ENCODE assay signal across 10 cellular contexts in the genomic region with DNA sequence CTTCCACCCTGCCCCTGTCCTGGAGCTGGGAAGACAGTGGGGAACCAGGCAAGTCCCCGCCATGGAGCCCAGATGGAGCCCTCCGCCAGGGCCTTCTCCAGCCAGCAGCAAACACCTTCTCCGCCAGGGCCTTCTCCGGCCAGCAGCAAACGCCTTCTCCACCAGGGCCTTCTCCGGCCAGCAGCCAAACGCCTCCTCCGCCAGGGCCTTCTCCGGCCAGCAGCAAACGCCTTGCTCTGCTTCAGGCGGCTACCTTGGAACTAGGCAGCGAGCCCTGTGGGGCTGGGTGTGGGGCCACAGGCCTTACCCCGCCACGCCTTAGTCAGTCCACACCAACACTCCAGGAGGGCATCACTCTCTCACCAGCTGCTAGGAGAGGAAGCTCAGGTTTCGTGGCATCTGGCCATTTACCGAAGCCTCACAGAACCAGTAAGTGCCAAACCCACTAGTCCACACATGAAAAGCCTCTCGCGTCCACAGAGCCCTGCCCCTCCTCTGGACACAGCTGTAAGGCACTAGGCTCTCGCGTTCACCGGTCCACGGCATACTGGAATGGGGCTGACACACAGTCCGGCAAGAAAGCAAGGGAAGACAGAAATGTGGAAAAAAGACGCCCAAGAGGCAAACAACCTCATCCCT. TPM values are rescaled to one million over a fixed set of nuclear protein-coding genes. Genes with fewer than 3 reads are reported as not detected.
DNase-seq lines count a peak whose midpoint lies in the region; ATAC-seq and TF ChIP-seq lines count a peak whose summit lies in the region.
"Had no signal": no experiment of that assay in that cellular context is flagged by ENCODE, and none has a peak within 500 bp of the region (broad histone marks: within the 10 kb centered on the region; RNA-seq: fewer than 3 reads in every experiment).

No MANE protein-coding gene starts in this region.

- 37 to 42% methylated on average over 7 to 14 of the region's 24 CpGs for WGBS in esophagus squamous epithelium, 2 donors
- WGBS in prostate gland = 13% methylated on average over 24 of the region's 24 CpGs

- no peaks in the 10 kb centered on the region for H3K27me3 ChIP-seq in Peyer's patch
- H3K27me3 ChIP-seq in esophagus squamous epithelium = no peaks in the 10 kb centered on the region
- no peaks in the 10 kb centered on the region for H3K27me3 ChIP-seq in prostate gland (replicated peaks; ENCODE audit: insufficient read depth)

- H3K36me3 Mint-ChIP-seq in activated naive CD4-positive, alpha-beta T cell treated with anti-CD3 and anti-CD28 coated beads, Interleukin-2, amount 10 ng/mL, durations not matched to agents 7 days and 5 days = no peaks in the 10 kb centered on the region

- H3K27ac Mint-ChIP-seq in stimulated activated naive CD8-positive, alpha-beta T cell treated with anti-CD3 and anti-CD28 coated beads, Interleukin-15, amount 100 ng/mL, for 72 hours = peak overlapping the region in 1 of 2 donors; percentile 86
- no peak overlapping the region for H3K27ac Mint-ChIP-seq in activated naive CD4-positive, alpha-beta T cell treated with anti-CD3 and anti-CD28 coated beads, Interleukin-2, amount 10 ng/mL, durations not matched to agents 7 days and 5 days

- CTCF ChIA-PET in activated naive CD4-positive, alpha-beta T cell treated with anti-CD3 and anti-CD28 coated beads, Interleukin-2, amount 10 ng/mL, durations not matched to agents 7 days and 5 days (lab: Charles Lee) = interaction anchor here (1.5 kb wide), 1 partner anchor 20 kb away, joined by 3 read pairs; no protein-coding TSS in a partner anchor

- TF ChIP-seq CTCF in Peyer's patch (IDR thresholded peaks at IDR 0.05) (no peak), esophagus squamous epithelium (IDR thresholded peaks at IDR 0.05) (no peak), prostate gland (IDR thresholded peaks at IDR 0.05) (no peak)

- H3K4me3 ChIP-seq in Peyer's patch (no peak overlapping the region), esophagus squamous epithelium (peak overlapping the region in 3 of 4 donors; percentile 14 to 38 (median 16)), prostate gland (no peak overlapping the region)

- H3K27me3 Mint-ChIP-seq in stimulated activated naive CD8-positive, alpha-beta T cell treated with anti-CD3 and anti-CD28 coated beads, Interleukin-15, amount 100 ng/mL, for 72 hours = no peaks in the 10 kb centered on the region
- no peaks in the 10 kb centered on the region for H3K27me3 Mint-ChIP-seq in activated naive CD4-positive, alpha-beta T cell treated with anti-CD3 and anti-CD28 coated beads, Interleukin-2, amount 10 ng/mL, durations not matched to agents 7 days and 5 days

- peaks cover 80% of the 10 kb centered on the region for H3K4me1 Mint-ChIP-seq in stimulated activated naive CD8-positive, alpha-beta T cell treated with anti-CD3 and anti-CD28 coated beads, Interleukin-15, amount 100 ng/mL, for 72 hours
- peaks cover 17% of the 10 kb centered on the region for H3K4me1 Mint-ChIP-seq in activated naive CD4-positive, alpha-beta T cell treated with anti-CD3 and anti-CD28 coated beads, Interleukin-2, amount 10 ng/mL, durations not matched to agents 7 days and 5 days

- H3K27ac ChIP-seq in Peyer's patch (peak overlapping the region in 3 of 4 donors; percentile 35 to 71 (median 38)), esophagus squamous epithelium (peak overlapping the region; percentile 77 to 91 (median 79)), prostate gland (peak overlapping the region; percentile 69 to 75)

- intact Hi-C loops in esophagus squamous epithelium (cut with DNase I) (no loop called here), prostate gland (cut with DNase I) (no loop called here)

- H3K4me1 ChIP-seq in Peyer's patch = peaks cover 0 to 38% (median 0%) of the 10 kb centered on the region in 4 donors
- peaks cover 71 to 100% (median 78%) of the 10 kb centered on the region in 3 donors for H3K4me1 ChIP-seq in esophagus squamous epithelium
- H3K4me1 ChIP-seq in prostate gland (replicated peaks) = peaks cover 68% of the 10 kb centered on the region

- H3K36me3 ChIP-seq in Peyer's patch = peaks cover 0 to 4% (median 0%) of the 10 kb centered on the region in 3 donors
- H3K36me3 ChIP-seq in esophagus squamous epithelium = no peaks in the 10 kb centered on the region
- no peaks in the 10 kb centered on the region for H3K36me3 ChIP-seq in prostate gland

- ATAC-seq in stimulated activated naive CD8-positive, alpha-beta T cell treated with anti-CD3 and anti-CD28 coated beads, Interleukin-15, amount 100 ng/mL, for 72 hours = no peak
- no peak for ATAC-seq in HG03139 (IDR thresholded peaks at IDR 0.05; ENCODE audit: unreplicated experiment)
- ATAC-seq: Panc1 had no signal

- DNase-seq in COLO668 (lab: John Stamatoyannopoulos, UW; ENCODE audit: unreplicated experiment) = peak; percentile 14
- DNase-seq in Peyer's patch = peak in 1 of 3 donors; percentile 50
- no peak for DNase-seq in esophagus squamous epithelium (lab: John Stamatoyannopoulos, UW)
- DNase-seq in prostate gland (ENCODE audit: low spot score) = peak; percentile 61
- DNase-seq in stimulated activated naive CD8-positive, alpha-beta T cell treated with anti-CD3 and anti-CD28 coated beads, Interleukin-15, amount 100 ng/mL, for 72 hours = no peak
- no peak for DNase-seq in NCI-H187 (lab: John Stamatoyannopoulos, UW)
- no peak for DNase-seq in activated naive CD4-positive, alpha-beta T cell treated with anti-CD3 and anti-CD28 coated beads, Interleukin-2, amount 10 ng/mL, durations not matched to agents 7 days and 5 days
- DNase-seq: activated gamma-delta T cell treated with Interleukin-2 at 50 U/mL for 16 hours had no signal

- TF ChIP-seq POLR2A in Peyer's patch (IDR thresholded peaks at IDR 0.05) = no peak
- TF ChIP-seq POLR2A in esophagus squamous epithelium (IDR thresholded peaks at IDR 0.05) = no peak
- TF ChIP-seq POLR2A in prostate gland (IDR thresholded peaks at IDR 0.05) = peak; percentile 11

- H3K9me3 Mint-ChIP-seq in stimulated activated naive CD8-positive, alpha-beta T cell treated with anti-CD3 and anti-CD28 coated beads, Interleukin-15, amount 100 ng/mL, for 72 hours = no peaks in the 10 kb centered on the region
- no peaks in the 10 kb centered on the region for H3K9me3 Mint-ChIP-seq in activated naive CD4-positive, alpha-beta T cell treated with anti-CD3 and anti-CD28 coated beads, Interleukin-2, amount 10 ng/mL, durations not matched to agents 7 days and 5 days

- H3K4me3 Mint-ChIP-seq in stimulated activated naive CD8-positive, alpha-beta T cell treated with anti-CD3 and anti-CD28 coated beads, Interleukin-15, amount 100 ng/mL, for 72 hours = no peak overlapping the region
- no peak overlapping the region for H3K4me3 Mint-ChIP-seq in activated naive CD4-positive, alpha-beta T cell treated with anti-CD3 and anti-CD28 coated beads, Interleukin-2, amount 10 ng/mL, durations not matched to agents 7 days and 5 days

- H3K9me3 ChIP-seq in Peyer's patch (no peaks in the 10 kb centered on the region), esophagus squamous epithelium (no peaks in the 10 kb centered on the region), prostate gland (no peaks in the 10 kb centered on the region)

RNA-seq across cellular contexts. Expression of a gene that starts 41.0 kb away (rescaled TPM):
- total RNA-seq in Peyer's patch = 10 to 100 TPM in 3 of 4 donors, 1 to 10 TPM in 1; 9.5 to 24.8 (median 19.3) TPM
- 10 to 100 TPM; 10.3 to 20.1 (median 12.7) TPM for total RNA-seq in esophagus squamous epithelium
- 10 to 100 TPM; 39.9 to 41.4 TPM for total RNA-seq in prostate gland

Comparison
In these comparisons a context has a peak if more than half of its experiments do, and no peak if none do; other contexts are left out.
1. DNase-seq: peak in COLO668 (single experiment) and prostate gland (single experiment); none in esophagus squamous epithelium (single experiment), stimulated activated naive CD8-positive, alpha-beta T cell treated with anti-CD3 and anti-CD28 coated beads, Interleukin-15, amount 100 ng/mL, for 72 hours (0 of 2), NCI-H187 (0 of 2) and activated naive CD4-positive, alpha-beta T cell treated with anti-CD3 and anti-CD28 coated beads, Interleukin-2, amount 10 ng/mL, durations not matched to agents 7 days and 5 days (single experiment).
2. H3K4me3 ChIP-seq: peak in esophagus squamous epithelium (3 of 4); none in Peyer's patch (0 of 4) and prostate gland (0 of 2).
3. Peak in every context shown above with its lines, with median percentiles within 50 percentile points of each other: H3K27ac ChIP-seq.